1 cellular context compared by ENCODE assay signal in the genomic region with DNA sequence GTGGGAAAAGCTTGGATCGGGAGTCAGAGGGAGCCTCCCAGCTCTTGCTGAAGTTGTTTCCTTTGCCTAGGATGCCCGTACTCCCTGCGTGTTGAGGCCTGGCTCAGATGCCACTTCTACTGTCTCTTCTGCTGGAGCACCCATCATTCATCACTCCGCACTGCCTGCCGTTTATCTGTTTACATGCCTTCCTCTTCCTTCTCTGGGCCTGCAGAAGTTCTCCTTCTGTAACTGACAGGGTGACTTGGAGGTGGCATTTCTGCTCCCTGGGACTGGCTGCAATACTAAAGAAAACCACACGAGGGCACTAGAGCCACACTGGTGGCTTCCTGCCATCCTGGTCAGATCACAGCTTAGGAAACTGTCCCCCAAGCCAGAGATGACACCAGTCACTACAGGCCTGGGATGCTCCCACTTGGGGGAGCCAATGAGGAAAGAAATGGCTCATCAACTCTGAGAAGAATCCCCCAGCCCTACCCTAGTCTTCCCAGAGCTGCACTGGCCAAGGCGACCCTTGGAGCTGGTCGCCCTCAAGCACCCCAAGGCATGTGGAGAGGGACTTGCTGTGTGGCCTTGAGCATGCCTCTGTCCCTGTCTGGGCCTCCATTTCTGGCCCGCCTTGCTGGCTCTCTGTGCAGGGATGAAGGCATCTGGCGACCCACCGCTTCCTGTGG.
TF ChIP-seq lines count a peak whose summit lies in the region.

No MANE protein-coding gene starts in this region.

TF ChIP-seq in HepG2, 621 proteins besides CTCF, POLR2A, EP300 and RAD21 (continued from another document and continues in another):
- TF ChIP-seq, protein P1, sequence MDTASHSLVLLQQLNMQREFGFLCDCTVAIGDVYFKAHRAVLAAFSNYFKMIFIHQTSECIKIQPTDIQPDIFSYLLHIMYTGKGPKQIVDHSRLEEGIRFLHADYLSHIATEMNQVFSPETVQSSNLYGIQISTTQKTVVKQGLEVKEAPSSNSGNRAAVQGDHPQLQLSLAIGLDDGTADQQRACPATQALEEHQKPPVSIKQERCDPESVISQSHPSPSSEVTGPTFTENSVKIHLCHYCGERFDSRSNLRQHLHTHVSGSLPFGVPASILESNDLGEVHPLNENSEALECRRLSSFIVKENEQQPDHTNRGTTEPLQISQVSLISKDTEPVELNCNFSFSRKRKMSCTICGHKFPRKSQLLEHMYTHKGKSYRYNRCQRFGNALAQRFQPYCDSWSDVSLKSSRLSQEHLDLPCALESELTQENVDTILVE (CRISPR knock-in tag; IDR thresholded peaks at IDR 0.05), result peak; percentile 54; the same call in 1 of the 2 replicates
- TF ChIP-seq YEATS4 (CRISPR knock-in tag; IDR thresholded peaks at IDR 0.05; ENCODE audit: borderline replicate concordance) (no peak), CBX1 (IDR thresholded peaks at IDR 0.05; ENCODE audit: low read depth) (no peak), AGO2 (optimal IDR thresholded peaks at IDR 0.05; ENCODE audit: low read depth, low read length) (peak; percentile 79), FOXC1 (CRISPR knock-in tag; IDR thresholded peaks at IDR 0.05; ENCODE audit: borderline replicate concordance) (peak; percentile 38; the same call in 1 of the 2 replicates), TARDBP (CRISPR knock-in tag; IDR thresholded peaks at IDR 0.05) (peak; percentile 74), ZNF354B (CRISPR knock-in tag; IDR thresholded peaks at IDR 0.05) (no peak), BORCS8-MEF2B (CRISPR knock-in tag; IDR thresholded peaks at IDR 0.05) (0 out of 2 replicates have a peak, but pooled peaks have one; percentile 63), ZNF737 (CRISPR knock-in tag; IDR thresholded peaks at IDR 0.05; ENCODE audit: borderline replicate concordance) (no peak), PAF1 (CRISPR knock-in tag; IDR thresholded peaks at IDR 0.05) (0 out of 2 replicates have a peak, but pooled peaks have one; percentile 67), ZNF383 (CRISPR knock-in tag; IDR thresholded peaks at IDR 0.05; ENCODE audit: borderline replicate concordance) (0 out of 2 replicates have a peak, but pooled peaks have one; percentile 65), HMG20A (CRISPR knock-in tag; IDR thresholded peaks at IDR 0.05; ENCODE audit: borderline replicate concordance) (no peak), ZNF251 (CRISPR knock-in tag; IDR thresholded peaks at IDR 0.05) (no peak), HES4 (CRISPR knock-in tag; IDR thresholded peaks at IDR 0.05; ENCODE audit: borderline replicate concordance) (no peak), ZFX (CRISPR knock-in tag; IDR thresholded peaks at IDR 0.05; ENCODE audit: low read depth) (no peak; the same call in 1 of the 2 replicates), CBX2 (IDR thresholded peaks at IDR 0.05; ENCODE audit: low read depth, low read length) (no peak), CBX2 (CRISPR knock-in tag; IDR thresholded peaks at IDR 0.05; ENCODE audit: low read depth) (no peak), GZF1 (CRISPR knock-in tag; IDR thresholded peaks at IDR 0.05) (no peak), ZNF547 (CRISPR knock-in tag; IDR thresholded peaks at IDR 0.05) (peak; percentile 47; the same call in 1 of the 2 replicates), RBM22 (optimal IDR thresholded peaks at IDR 0.05; ENCODE audit: low read length) (peak; percentile 99), CENPX (CRISPR knock-in tag; IDR thresholded peaks at IDR 0.05) (no peak), MATR3 (CRISPR knock-in tag; IDR thresholded peaks at IDR 0.05) (no peak), ZNF34 (CRISPR knock-in tag; IDR thresholded peaks at IDR 0.05; ENCODE audit: borderline replicate concordance) (peak; percentile 85), ZBTB42 (CRISPR knock-in tag; IDR thresholded peaks at IDR 0.05) (no peak), MAZ (IDR thresholded peaks at IDR 0.05; ENCODE audit: borderline replicate concordance, low read depth, low read length) (no peak), MAZ (CRISPR knock-in tag; IDR thresholded peaks at IDR 0.05; ENCODE audit: low read depth) (peak; percentile 38; the same call in 1 of the 2 replicates), PCBP1 (IDR thresholded peaks at IDR 0.05; ENCODE audit: borderline replicate concordance, low read depth, low read length) (no peak), ZNF546 (CRISPR knock-in tag; conservative IDR thresholded peaks at IDR 0.05) (no peak), ZNF180 (CRISPR knock-in tag; IDR thresholded peaks at IDR 0.05; ENCODE audit: borderline replicate concordance, low read depth) (no peak), XBP1 (CRISPR knock-in tag; IDR thresholded peaks at IDR 0.05) (no peak), SRF (IDR thresholded peaks at IDR 0.05; ENCODE audit: low read depth, low read length) (0 out of 2 replicates have a peak, but pooled peaks have one; percentile 20), ELF1 (CRISPR knock-in tag; IDR thresholded peaks at IDR 0.05) (0 out of 2 replicates have a peak, but pooled peaks have one; percentile 13), ZNF274 (CRISPR knock-in tag; IDR thresholded peaks at IDR 0.05) (peak; percentile 58; the same call in 1 of the 2 replicates), ZNF550 (CRISPR knock-in tag; IDR thresholded peaks at IDR 0.05; ENCODE audit: borderline replicate concordance) (0 out of 2 replicates have a peak, but pooled peaks have one; percentile 56), SNRNP70 (IDR thresholded peaks at IDR 0.05; ENCODE audit: low read depth, low read length) (no peak), ZNF768 (CRISPR knock-in tag; IDR thresholded peaks at IDR 0.05) (peak; percentile 97), LCORL (IDR thresholded peaks at IDR 0.05) (no peak), LCORL (CRISPR knock-in tag; IDR thresholded peaks at IDR 0.05) (0 out of 2 replicates have a peak, but pooled peaks have one; percentile 41), MTF2 (CRISPR knock-in tag; IDR thresholded peaks at IDR 0.05; ENCODE audit: borderline replicate concordance) (no peak)
- TF ChIP-seq, protein P2, sequence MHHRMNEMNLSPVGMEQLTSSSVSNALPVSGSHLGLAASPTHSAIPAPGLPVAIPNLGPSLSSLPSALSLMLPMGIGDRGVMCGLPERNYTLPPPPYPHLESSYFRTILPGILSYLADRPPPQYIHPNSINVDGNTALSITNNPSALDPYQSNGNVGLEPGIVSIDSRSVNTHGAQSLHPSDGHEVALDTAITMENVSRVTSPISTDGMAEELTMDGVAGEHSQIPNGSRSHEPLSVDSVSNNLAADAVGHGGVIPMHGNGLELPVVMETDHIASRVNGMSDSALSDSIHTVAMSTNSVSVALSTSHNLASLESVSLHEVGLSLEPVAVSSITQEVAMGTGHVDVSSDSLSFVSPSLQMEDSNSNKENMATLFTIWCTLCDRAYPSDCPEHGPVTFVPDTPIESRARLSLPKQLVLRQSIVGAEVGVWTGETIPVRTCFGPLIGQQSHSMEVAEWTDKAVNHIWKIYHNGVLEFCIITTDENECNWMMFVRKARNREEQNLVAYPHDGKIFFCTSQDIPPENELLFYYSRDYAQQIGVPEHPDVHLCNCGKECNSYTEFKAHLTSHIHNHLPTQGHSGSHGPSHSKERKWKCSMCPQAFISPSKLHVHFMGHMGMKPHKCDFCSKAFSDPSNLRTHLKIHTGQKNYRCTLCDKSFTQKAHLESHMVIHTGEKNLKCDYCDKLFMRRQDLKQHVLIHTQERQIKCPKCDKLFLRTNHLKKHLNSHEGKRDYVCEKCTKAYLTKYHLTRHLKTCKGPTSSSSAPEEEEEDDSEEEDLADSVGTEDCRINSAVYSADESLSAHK (CRISPR knock-in tag; IDR thresholded peaks at IDR 0.05; ENCODE audit: borderline replicate concordance), result no peak
- TF ChIP-seq, protein P3, sequence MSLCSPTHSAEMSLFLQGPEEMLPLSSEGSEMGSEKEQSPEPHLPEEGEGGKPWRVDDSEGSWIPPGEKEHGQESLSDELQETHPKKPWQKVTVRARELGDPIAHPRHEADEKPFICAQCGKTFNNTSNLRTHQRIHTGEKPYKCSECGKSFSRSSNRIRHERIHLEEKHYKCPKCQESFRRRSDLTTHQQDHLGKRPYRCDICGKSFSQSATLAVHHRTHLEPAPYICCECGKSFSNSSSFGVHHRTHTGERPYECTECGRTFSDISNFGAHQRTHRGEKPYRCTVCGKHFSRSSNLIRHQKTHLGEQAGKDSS (CRISPR knock-in tag; IDR thresholded peaks at IDR 0.05; ENCODE audit: borderline replicate concordance, low read depth), result no peak
- TF ChIP-seq, protein P4, sequence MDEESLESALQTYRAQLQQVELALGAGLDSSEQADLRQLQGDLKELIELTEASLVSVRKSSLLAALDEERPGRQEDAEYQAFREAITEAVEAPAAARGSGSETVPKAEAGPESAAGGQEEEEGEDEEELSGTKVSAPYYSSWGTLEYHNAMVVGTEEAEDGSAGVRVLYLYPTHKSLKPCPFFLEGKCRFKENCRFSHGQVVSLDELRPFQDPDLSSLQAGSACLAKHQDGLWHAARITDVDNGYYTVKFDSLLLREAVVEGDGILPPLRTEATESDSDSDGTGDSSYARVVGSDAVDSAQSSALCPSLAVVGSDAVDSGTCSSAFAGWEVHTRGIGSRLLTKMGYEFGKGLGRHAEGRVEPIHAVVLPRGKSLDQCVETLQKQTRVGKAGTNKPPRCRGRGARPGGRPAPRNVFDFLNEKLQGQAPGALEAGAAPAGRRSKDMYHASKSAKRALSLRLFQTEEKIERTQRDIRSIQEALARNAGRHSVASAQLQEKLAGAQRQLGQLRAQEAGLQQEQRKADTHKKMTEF (CRISPR knock-in tag; IDR thresholded peaks at IDR 0.05), result peak; percentile 51; the same call in 1 of the 2 replicates
- TF ChIP-seq, protein P5, sequence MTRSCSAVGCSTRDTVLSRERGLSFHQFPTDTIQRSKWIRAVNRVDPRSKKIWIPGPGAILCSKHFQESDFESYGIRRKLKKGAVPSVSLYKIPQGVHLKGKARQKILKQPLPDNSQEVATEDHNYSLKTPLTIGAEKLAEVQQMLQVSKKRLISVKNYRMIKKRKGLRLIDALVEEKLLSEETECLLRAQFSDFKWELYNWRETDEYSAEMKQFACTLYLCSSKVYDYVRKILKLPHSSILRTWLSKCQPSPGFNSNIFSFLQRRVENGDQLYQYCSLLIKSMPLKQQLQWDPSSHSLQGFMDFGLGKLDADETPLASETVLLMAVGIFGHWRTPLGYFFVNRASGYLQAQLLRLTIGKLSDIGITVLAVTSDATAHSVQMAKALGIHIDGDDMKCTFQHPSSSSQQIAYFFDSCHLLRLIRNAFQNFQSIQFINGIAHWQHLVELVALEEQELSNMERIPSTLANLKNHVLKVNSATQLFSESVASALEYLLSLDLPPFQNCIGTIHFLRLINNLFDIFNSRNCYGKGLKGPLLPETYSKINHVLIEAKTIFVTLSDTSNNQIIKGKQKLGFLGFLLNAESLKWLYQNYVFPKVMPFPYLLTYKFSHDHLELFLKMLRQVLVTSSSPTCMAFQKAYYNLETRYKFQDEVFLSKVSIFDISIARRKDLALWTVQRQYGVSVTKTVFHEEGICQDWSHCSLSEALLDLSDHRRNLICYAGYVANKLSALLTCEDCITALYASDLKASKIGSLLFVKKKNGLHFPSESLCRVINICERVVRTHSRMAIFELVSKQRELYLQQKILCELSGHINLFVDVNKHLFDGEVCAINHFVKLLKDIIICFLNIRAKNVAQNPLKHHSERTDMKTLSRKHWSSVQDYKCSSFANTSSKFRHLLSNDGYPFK (CRISPR knock-in tag; IDR thresholded peaks at IDR 0.05; ENCODE audit: borderline replicate concordance), result peak; percentile 58; the same call in 1 of the 2 replicates
- TF ChIP-seq, protein P6, sequence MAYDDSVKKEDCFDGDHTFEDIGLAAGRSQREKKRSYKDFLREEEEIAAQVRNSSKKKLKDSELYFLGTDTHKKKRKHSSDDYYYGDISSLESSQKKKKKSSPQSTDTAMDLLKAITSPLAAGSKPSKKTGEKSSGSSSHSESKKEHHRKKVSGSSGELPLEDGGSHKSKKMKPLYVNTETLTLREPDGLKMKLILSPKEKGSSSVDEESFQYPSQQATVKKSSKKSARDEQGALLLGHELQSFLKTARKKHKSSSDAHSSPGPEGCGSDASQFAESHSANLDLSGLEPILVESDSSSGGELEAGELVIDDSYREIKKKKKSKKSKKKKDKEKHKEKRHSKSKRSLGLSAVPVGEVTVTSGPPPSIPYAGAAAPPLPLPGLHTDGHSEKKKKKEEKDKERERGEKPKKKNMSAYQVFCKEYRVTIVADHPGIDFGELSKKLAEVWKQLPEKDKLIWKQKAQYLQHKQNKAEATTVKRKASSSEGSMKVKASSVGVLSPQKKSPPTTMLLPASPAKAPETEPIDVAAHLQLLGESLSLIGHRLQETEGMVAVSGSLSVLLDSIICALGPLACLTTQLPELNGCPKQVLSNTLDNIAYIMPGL (CRISPR knock-in tag; IDR thresholded peaks at IDR 0.05; ENCODE audit: borderline replicate concordance in 1 of 2, low read depth in 1 of 2), result peak in 1 of 2 experiments; percentile 53; a peak in 3 of 4 replicates
- TF ChIP-seq, protein P7, sequence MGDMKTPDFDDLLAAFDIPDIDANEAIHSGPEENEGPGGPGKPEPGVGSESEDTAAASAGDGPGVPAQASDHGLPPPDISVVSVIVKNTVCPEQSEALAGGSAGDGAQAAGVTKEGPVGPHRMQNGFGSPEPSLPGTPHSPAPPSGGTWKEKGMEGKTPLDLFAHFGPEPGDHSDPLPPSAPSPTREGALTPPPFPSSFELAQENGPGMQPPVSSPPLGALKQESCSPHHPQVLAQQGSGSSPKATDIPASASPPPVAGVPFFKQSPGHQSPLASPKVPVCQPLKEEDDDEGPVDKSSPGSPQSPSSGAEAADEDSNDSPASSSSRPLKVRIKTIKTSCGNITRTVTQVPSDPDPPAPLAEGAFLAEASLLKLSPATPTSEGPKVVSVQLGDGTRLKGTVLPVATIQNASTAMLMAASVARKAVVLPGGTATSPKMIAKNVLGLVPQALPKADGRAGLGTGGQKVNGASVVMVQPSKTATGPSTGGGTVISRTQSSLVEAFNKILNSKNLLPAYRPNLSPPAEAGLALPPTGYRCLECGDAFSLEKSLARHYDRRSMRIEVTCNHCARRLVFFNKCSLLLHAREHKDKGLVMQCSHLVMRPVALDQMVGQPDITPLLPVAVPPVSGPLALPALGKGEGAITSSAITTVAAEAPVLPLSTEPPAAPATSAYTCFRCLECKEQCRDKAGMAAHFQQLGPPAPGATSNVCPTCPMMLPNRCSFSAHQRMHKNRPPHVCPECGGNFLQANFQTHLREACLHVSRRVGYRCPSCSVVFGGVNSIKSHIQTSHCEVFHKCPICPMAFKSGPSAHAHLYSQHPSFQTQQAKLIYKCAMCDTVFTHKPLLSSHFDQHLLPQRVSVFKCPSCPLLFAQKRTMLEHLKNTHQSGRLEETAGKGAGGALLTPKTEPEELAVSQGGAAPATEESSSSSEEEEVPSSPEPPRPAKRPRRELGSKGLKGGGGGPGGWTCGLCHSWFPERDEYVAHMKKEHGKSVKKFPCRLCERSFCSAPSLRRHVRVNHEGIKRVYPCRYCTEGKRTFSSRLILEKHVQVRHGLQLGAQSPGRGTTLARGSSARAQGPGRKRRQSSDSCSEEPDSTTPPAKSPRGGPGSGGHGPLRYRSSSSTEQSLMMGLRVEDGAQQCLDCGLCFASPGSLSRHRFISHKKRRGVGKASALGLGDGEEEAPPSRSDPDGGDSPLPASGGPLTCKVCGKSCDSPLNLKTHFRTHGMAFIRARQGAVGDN (CRISPR knock-in tag; IDR thresholded peaks at IDR 0.05), result peak; percentile 57
- TF ChIP-seq, protein P8, sequence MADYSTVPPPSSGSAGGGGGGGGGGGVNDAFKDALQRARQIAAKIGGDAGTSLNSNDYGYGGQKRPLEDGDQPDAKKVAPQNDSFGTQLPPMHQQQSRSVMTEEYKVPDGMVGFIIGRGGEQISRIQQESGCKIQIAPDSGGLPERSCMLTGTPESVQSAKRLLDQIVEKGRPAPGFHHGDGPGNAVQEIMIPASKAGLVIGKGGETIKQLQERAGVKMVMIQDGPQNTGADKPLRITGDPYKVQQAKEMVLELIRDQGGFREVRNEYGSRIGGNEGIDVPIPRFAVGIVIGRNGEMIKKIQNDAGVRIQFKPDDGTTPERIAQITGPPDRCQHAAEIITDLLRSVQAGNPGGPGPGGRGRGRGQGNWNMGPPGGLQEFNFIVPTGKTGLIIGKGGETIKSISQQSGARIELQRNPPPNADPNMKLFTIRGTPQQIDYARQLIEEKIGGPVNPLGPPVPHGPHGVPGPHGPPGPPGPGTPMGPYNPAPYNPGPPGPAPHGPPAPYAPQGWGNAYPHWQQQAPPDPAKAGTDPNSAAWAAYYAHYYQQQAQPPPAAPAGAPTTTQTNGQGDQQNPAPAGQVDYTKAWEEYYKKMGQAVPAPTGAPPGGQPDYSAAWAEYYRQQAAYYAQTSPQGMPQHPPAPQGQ (CRISPR knock-in tag; IDR thresholded peaks at IDR 0.05; ENCODE audit: borderline replicate concordance), result no peak
